ENCODE assay signal across 14 cellular contexts in the genomic region with DNA sequence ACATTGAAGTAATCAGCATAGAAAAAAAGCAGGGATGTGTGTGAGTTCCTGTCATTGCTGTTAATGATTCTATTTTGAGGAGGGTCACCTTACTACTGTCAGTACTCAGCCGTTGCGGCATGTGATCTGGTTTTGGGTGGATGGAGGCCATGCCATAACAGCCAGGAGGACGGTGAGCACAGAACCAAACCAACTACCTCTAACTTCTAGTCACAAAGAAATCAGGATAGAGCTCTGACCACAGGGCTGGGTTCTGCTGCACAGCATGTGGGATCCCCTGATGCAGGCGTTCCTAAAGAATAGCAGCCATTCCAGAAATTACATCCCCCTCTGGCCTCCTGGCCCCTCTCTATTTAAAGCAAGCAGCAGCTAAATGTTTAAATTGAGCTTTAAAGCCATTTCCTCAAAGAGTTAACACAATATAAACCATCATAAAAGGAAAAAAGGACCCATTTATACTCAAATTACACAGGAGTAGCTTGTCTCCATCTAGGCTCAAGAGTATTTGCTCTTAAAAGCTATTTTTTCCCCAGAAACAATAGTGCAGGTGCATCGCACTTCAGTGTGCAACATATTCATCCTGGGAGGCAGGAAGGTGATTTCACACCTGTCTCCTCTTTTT.
A peak's percentile ranks its signal among the peaks of the same experiment; 100 is the strongest.
DNase-seq lines count a peak whose midpoint lies in the region; ATAC-seq and TF ChIP-seq lines count a peak whose summit lies in the region.
"Had no signal": no experiment of that assay in that cellular context is flagged by ENCODE, and none has a peak within 500 bp of the region (broad histone marks: within the 10 kb centered on the region; RNA-seq: fewer than 3 reads in every experiment).

No MANE protein-coding gene starts in this region.

- no peaks in the 10 kb centered on the region for H3K9me3 Mint-ChIP-seq in activated naive CD8-positive, alpha-beta T cell treated with anti-CD3 and anti-CD28 coated beads, Interleukin-2, amount 50 U/mL, for 24 hours
- H3K9me3 Mint-ChIP-seq in progenitor cell of endocrine pancreas (ENCODE audit: low read depth), result peaks cover 7% of the 10 kb centered on the region
- H3K9me3 Mint-ChIP-seq: stimulated activated naive CD8-positive, alpha-beta T cell treated with anti-CD3 and anti-CD28 coated beads, Interleukin-15, Interleukin-2, amounts not matched to agents 100 ng/mL and 50 ng/mL, for 24 hours had no signal

- no peaks in the 10 kb centered on the region for H4K20me1 ChIP-seq in MM.1S (ENCODE audit: insufficient read depth, low read length)

- H3K79me2 ChIP-seq in MM.1S (ENCODE audit: low read length), result no peaks in the 10 kb centered on the region

- H3K4me3 ChIP-seq in MM.1S (ENCODE audit: low read length) (no peak overlapping the region), iPS-20b (ENCODE audit: low read length) (peak overlapping the region; percentile 20; the same call in 1 of the 2 replicates)
- H3K4me3 ChIP-seq: gastroesophageal sphincter, skin epidermis had no signal

- peak overlapping the region; percentile 67; the same call in 1 of the 2 replicates for H3K27ac ChIP-seq in MM.1S (ENCODE audit: low read length)
- H3K27ac ChIP-seq in iPS-20b (ENCODE audit: low read length), result no peak overlapping the region
- H3K27ac ChIP-seq: gastroesophageal sphincter, skin epidermis, VCaP had no signal

- no peaks in the 10 kb centered on the region for H3K36me3 Mint-ChIP-seq in activated naive CD8-positive, alpha-beta T cell treated with anti-CD3 and anti-CD28 coated beads, Interleukin-2, amount 50 U/mL, for 24 hours (ENCODE audit: low read depth)
- H3K36me3 Mint-ChIP-seq in progenitor cell of endocrine pancreas (ENCODE audit: insufficient read depth), result no peaks in the 10 kb centered on the region

- DNase-seq in MM.1S (peak; percentile 12), NCI-H748 (lab: John Stamatoyannopoulos, UW; ENCODE audit: unreplicated experiment) (peak; percentile 99), progenitor cell of endocrine pancreas (ENCODE audit: low spot score, unreplicated experiment) (no peak)
- DNase-seq in activated naive CD8-positive, alpha-beta T cell treated with anti-CD3 and anti-CD28 coated beads, Interleukin-2, amount 50 U/mL, for 24 hours, result no peak
- DNase-seq: activated CD8-positive, alpha-beta memory T cell treated with anti-CD3 and anti-CD28 coated beads for 24 hours; activated effector memory CD4-positive, alpha-beta T cell treated with Interleukin-2 at 50 U/mL for 16 hours; DMS79 had no signal

- H3F3A ChIP-seq in MM.1S (ENCODE audit: insufficient read depth, low read length), result peaks cover 14% of the 10 kb centered on the region

- H3K9me3 ChIP-seq in MM.1S (replicated peaks; ENCODE audit: insufficient read depth, low read length), result no peaks in the 10 kb centered on the region
- no peaks in the 10 kb centered on the region for H3K9me3 ChIP-seq in iPS-20b (ENCODE audit: insufficient read depth, low read depth, low read length)
- H3K9me3 ChIP-seq: gastroesophageal sphincter had no signal

- TF ChIP-seq CTCF in MM.1S (IDR thresholded peaks at IDR 0.05; ENCODE audit: low read length), result no peak
- no peak for TF ChIP-seq CTCF in progenitor cell of endocrine pancreas (IDR thresholded peaks at IDR 0.05; ENCODE audit: unreplicated experiment)

- peaks cover 4% of the 10 kb centered on the region for H3K27me3 Mint-ChIP-seq in activated naive CD8-positive, alpha-beta T cell treated with anti-CD3 and anti-CD28 coated beads, Interleukin-2, amount 50 U/mL, for 24 hours
- peaks cover 7% of the 10 kb centered on the region for H3K27me3 Mint-ChIP-seq in progenitor cell of endocrine pancreas
- H3K27me3 Mint-ChIP-seq: stimulated activated naive CD8-positive, alpha-beta T cell treated with anti-CD3 and anti-CD28 coated beads, Interleukin-15, Interleukin-2, amounts not matched to agents 100 ng/mL and 50 ng/mL, for 24 hours had no signal

- no peak overlapping the region for H3K9ac ChIP-seq in MM.1S (ENCODE audit: low read length)
- H3K9ac ChIP-seq in iPS-20b (ENCODE audit: low read depth, low read length), result no peak overlapping the region

- H3K27me3 ChIP-seq in MM.1S (replicated peaks; ENCODE audit: insufficient read depth, low read length) (no peaks in the 10 kb centered on the region), iPS-20b (ENCODE audit: insufficient read depth, low read length) (no peaks in the 10 kb centered on the region)
- H3K27me3 ChIP-seq: gastroesophageal sphincter had no signal

- peak overlapping the region; percentile 37; the same call in 1 of the 2 replicates for H3K4me2 ChIP-seq in MM.1S (ENCODE audit: low read depth, low read length)

- ATAC-seq in GM19438 (IDR thresholded peaks at IDR 0.05; ENCODE audit: low read depth, unreplicated experiment) (peak; percentile 37), GM21526 (IDR thresholded peaks at IDR 0.05; ENCODE audit: low FRiP score, unreplicated experiment) (no peak)
- no peak for ATAC-seq in activated naive CD8-positive, alpha-beta T cell treated with anti-CD3 and anti-CD28 coated beads, Interleukin-2, amount 50 U/mL, for 24 hours
- ATAC-seq: gastroesophageal sphincter had no signal

- H3K4me3 Mint-ChIP-seq in activated naive CD8-positive, alpha-beta T cell treated with anti-CD3 and anti-CD28 coated beads, Interleukin-2, amount 50 U/mL, for 24 hours, result no peak overlapping the region
- H3K4me3 Mint-ChIP-seq in progenitor cell of endocrine pancreas (ENCODE audit: low read depth), result no peak overlapping the region
- H3K4me3 Mint-ChIP-seq: stimulated activated naive CD8-positive, alpha-beta T cell treated with anti-CD3 and anti-CD28 coated beads, Interleukin-15, Interleukin-2, amounts not matched to agents 100 ng/mL and 50 ng/mL, for 24 hours had no signal

- H3K4me1 ChIP-seq in MM.1S (ENCODE audit: low read length) (peaks cover 30% of the 10 kb centered on the region), iPS-20b (ENCODE audit: insufficient read depth, low read length) (peaks cover 33% of the 10 kb centered on the region)
- H3K4me1 ChIP-seq: gastroesophageal sphincter had no signal

- H3K36me3 ChIP-seq in MM.1S (replicated peaks; ENCODE audit: insufficient read depth, low read length), result no peaks in the 10 kb centered on the region
- no peaks in the 10 kb centered on the region for H3K36me3 ChIP-seq in iPS-20b (ENCODE audit: insufficient read depth, low read depth, low read length)
- H3K36me3 ChIP-seq: gastroesophageal sphincter had no signal

- peaks cover 7% of the 10 kb centered on the region for H3K4me1 Mint-ChIP-seq in activated naive CD8-positive, alpha-beta T cell treated with anti-CD3 and anti-CD28 coated beads, Interleukin-2, amount 50 U/mL, for 24 hours
- H3K4me1 Mint-ChIP-seq in progenitor cell of endocrine pancreas (ENCODE audit: low read depth), result peaks cover 10% of the 10 kb centered on the region

- no peaks in the 10 kb centered on the region for H3K9me2 ChIP-seq in MM.1S (replicated peaks; ENCODE audit: insufficient read depth, low read length)

- no peak overlapping the region for H2AFZ ChIP-seq in MM.1S (ENCODE audit: low read length)

- H3K27ac Mint-ChIP-seq in activated naive CD8-positive, alpha-beta T cell treated with anti-CD3 and anti-CD28 coated beads, Interleukin-2, amount 50 U/mL, for 24 hours, result no peak overlapping the region
- H3K27ac Mint-ChIP-seq in progenitor cell of endocrine pancreas, result no peak overlapping the region
- H3K27ac Mint-ChIP-seq: stimulated activated naive CD8-positive, alpha-beta T cell treated with anti-CD3 and anti-CD28 coated beads, Interleukin-15, Interleukin-2, amounts not matched to agents 100 ng/mL and 50 ng/mL, for 24 hours had no signal

Comparison
In these comparisons a context has a peak if more than half of its experiments do, and no peak if none do; other contexts are left out.
1. DNase-seq: peak in MM.1S (single experiment) and NCI-H748 (single experiment); none in activated naive CD8-positive, alpha-beta T cell treated with anti-CD3 and anti-CD28 coated beads, Interleukin-2, amount 50 U/mL, for 24 hours (single experiment) and progenitor cell of endocrine pancreas (single experiment).